10 cellular contexts compared by ENCODE assay signal in genomic region chr1:110673805-110674336, GRCh38. TPM values are rescaled to one million over a fixed set of nuclear protein-coding genes. Genes with fewer than 3 reads are reported as not detected.
DNase-seq lines count a peak whose midpoint lies in the region; ATAC-seq and TF ChIP-seq lines count a peak whose summit lies in the region.
"Had no signal": no experiment of that assay in that cellular context is flagged by ENCODE, and none has a peak within 500 bp of the region (broad histone marks: within the 10 kb centered on the region; RNA-seq: fewer than 3 reads in every experiment).

No MANE protein-coding gene starts in this region.

- POLR2A ChIA-PET in activated CD8-positive, alpha-beta T cell treated with anti-CD3 and anti-CD28 coated beads for 36 hours (lab: Charles Lee), result interaction anchor here (1.0 to 6.2 kb wide), 15 partner anchors 12 to 335 kb away, joined by 3 to 88 read pairs (median 8); no protein-coding TSS in a partner anchor

- peaks cover 33% of the 10 kb centered on the region for H3K4me1 Mint-ChIP-seq in activated CD8-positive, alpha-beta T cell treated with anti-CD3 and anti-CD28 coated beads for 36 hours (ENCODE audit: low read depth)

- H3K27ac ChIP-seq in fibroblast of lung (ENCODE audit: insufficient read depth, low read length) (peak overlapping the region; percentile 16), skin epidermis (peak overlapping the region in 19 of 21 experiments; percentile 28 to 92 (median 67))
- H3K27ac ChIP-seq: SJSA1 had no signal

- H3K9me3 Mint-ChIP-seq in activated CD8-positive, alpha-beta T cell treated with anti-CD3 and anti-CD28 coated beads for 36 hours, result no peaks in the 10 kb centered on the region

- peak overlapping the region; percentile 60 for H2AFZ ChIP-seq in fibroblast of lung (ENCODE audit: low read length)

- intact Hi-C loops in activated CD8-positive, alpha-beta T cell treated with anti-CD3 and anti-CD28 coated beads for 36 hours (cut with micrococcal nuclease), result loop anchor here (2.0 to 10.0 kb wide), 3 partner anchors 27 to 543 kb away; partner anchors contain the start of gene CD53

- H3K27ac Mint-ChIP-seq in activated CD8-positive, alpha-beta T cell treated with anti-CD3 and anti-CD28 coated beads for 36 hours, result peak overlapping the region; percentile 98

- no peaks in the 10 kb centered on the region for H4K20me1 ChIP-seq in fibroblast of lung (ENCODE audit: control insufficient read depth, extremely low read depth, insufficient read depth, low read length)

- ATAC-seq in activated CD8-positive, alpha-beta T cell treated with anti-CD3 and anti-CD28 coated beads for 36 hours, result no peak
- ATAC-seq in GM18909 (IDR thresholded peaks at IDR 0.05; ENCODE audit: poor library complexity, unreplicated experiment), result no peak
- ATAC-seq in HG03457 (IDR thresholded peaks at IDR 0.05; ENCODE audit: unreplicated experiment), result no peak
- ATAC-seq in GM21423 (IDR thresholded peaks at IDR 0.05; ENCODE audit: unreplicated experiment), result no peak

- H3K9ac ChIP-seq in fibroblast of lung (ENCODE audit: insufficient read depth, low read length), result peak overlapping the region; percentile 59

- H3K79me2 ChIP-seq in fibroblast of lung (ENCODE audit: control insufficient read depth, insufficient read depth, low read length), result peaks cover 8% of the 10 kb centered on the region

- CTCF ChIA-PET in activated CD8-positive, alpha-beta T cell treated with anti-CD3 and anti-CD28 coated beads for 36 hours (lab: Charles Lee), result interaction anchor here (0.8 to 5.1 kb wide), 19 partner anchors 9 to 201 kb away, joined by 3 to 36 read pairs (median 4); no protein-coding TSS in a partner anchor

- H3K4me3 Mint-ChIP-seq in activated CD8-positive, alpha-beta T cell treated with anti-CD3 and anti-CD28 coated beads for 36 hours, result peak overlapping the region; percentile 100

- peaks cover 12% of the 10 kb centered on the region for H3K4me1 ChIP-seq in fibroblast of lung (ENCODE audit: control insufficient read depth, extremely low read depth, insufficient read depth, low read length)
- H3K4me1 ChIP-seq: SJSA1 had no signal

- H3K4me2 ChIP-seq in fibroblast of lung (ENCODE audit: extremely low read depth, insufficient read depth, low read length), result peak overlapping the region; percentile 84

- H3K27me3 ChIP-seq in H7 (ENCODE audit: control insufficient read depth, insufficient read depth, low read length), result peaks cover 72% of the 10 kb centered on the region
- H3K27me3 ChIP-seq in fibroblast of lung (ENCODE audit: control insufficient read depth, insufficient read depth, low read length), result no peaks in the 10 kb centered on the region

- H3K4me3 ChIP-seq in H7 (ENCODE audit: insufficient read depth, low read depth, low read length) (peak overlapping the region; percentile 69), fibroblast of lung (replicated peaks in 1 of 4; ENCODE audit: control extremely low read depth in 1 of 4, insufficient read depth in 1 of 4, low read depth in 3 of 4, low read length in 4 of 4) (peak overlapping the region in 3 of 4 experiments; percentile 29 to 55 (median 51)), skin epidermis (peak overlapping the region; percentile 46 to 60 (median 52))
- H3K4me3 ChIP-seq: SJSA1 had no signal

- TF ChIP-seq CTCF in activated CD8-positive, alpha-beta T cell treated with anti-CD3 and anti-CD28 coated beads for 36 hours (IDR thresholded peaks at IDR 0.05), result no peak
- no peak for TF ChIP-seq CTCF in fibroblast of lung (conservative IDR thresholded peaks at IDR 0.05 in 1 of 2, IDR thresholded peaks at IDR 0.05 in 1 of 2; ENCODE audit: low read depth in 1 of 2, low read length in 2 of 2)

- no peaks in the 10 kb centered on the region for H3K9me3 ChIP-seq in fibroblast of lung (ENCODE audit: control insufficient read depth, insufficient read depth, low read depth, low read length)
- H3K9me3 ChIP-seq: gastroesophageal sphincter had no signal

- peaks cover 11% of the 10 kb centered on the region for H3K36me3 Mint-ChIP-seq in activated CD8-positive, alpha-beta T cell treated with anti-CD3 and anti-CD28 coated beads for 36 hours (ENCODE audit: low read depth)

- H3K36me3 ChIP-seq in H7 (replicated peaks; ENCODE audit: control insufficient read depth, insufficient read depth, low read length) (no peaks in the 10 kb centered on the region), fibroblast of lung (ENCODE audit: control insufficient read depth, insufficient read depth, low read length) (no peaks in the 10 kb centered on the region)
- H3K36me3 ChIP-seq: gastroesophageal sphincter, SJSA1 had no signal

- DNase-seq in H7 (no peak), fibroblast of lung (ENCODE audit: low read depth in 2 of 2) (no peak), Kasumi-1 (lab: John Stamatoyannopoulos, UW) (no peak)
- DNase-seq in activated CD8-positive, alpha-beta T cell treated with anti-CD3 and anti-CD28 coated beads for 36 hours, result peak; percentile 37

- H3K27me3 Mint-ChIP-seq in activated CD8-positive, alpha-beta T cell treated with anti-CD3 and anti-CD28 coated beads for 36 hours, result no peaks in the 10 kb centered on the region

RNA-seq across cellular contexts. Expression of gene KCNA3, which starts 0.9 kb away (rescaled TPM):
- 0.48 and 0.59 TPM in 2 replicates for total RNA-seq in H7 (2014; rRNA removed; shearing (Covaris generic))
- total RNA-seq in activated CD8-positive, alpha-beta T cell treated with anti-CD3 and anti-CD28 coated beads for 36 hours, result 10 to 100 TPM; 15.5 to 16.2 TPM
- 3.3 and 5.6 TPM in 2 replicates for total RNA-seq in fibroblast of lung
- polyA plus RNA-seq in fibroblast of lung, result 2.7 and 4.6 TPM in 2 replicates
- 1.4 and 2.1 TPM in 2 replicates for polyA plus RNA-seq in fibroblast of lung (2012)
- polyA minus RNA-seq in fibroblast of lung (ENCODE audit: low replicate concordance), result 7.3 and 7.8 TPM in 2 replicates
- total RNA-seq: SJSA1 had no signal
